In the genomic region with DNA sequence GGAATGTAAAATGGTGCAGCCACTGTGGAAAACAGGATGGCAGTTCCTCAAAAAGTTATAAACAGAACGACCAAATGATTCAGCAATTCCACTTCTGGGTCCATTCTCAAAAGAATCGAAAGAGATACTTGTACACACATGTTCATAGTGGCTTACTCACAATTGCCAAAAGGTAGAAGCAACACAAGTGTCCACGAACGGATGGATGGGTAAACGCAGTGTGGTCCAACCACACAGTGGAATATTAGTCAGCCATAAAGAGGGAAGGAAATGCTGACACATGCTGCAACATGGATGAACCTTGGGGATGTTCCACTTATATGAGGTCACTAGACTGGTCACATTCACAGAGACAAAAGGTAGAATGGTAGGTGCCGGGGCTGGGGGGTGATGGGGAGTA, we compare ENCODE assay signal across 26 cellular contexts. TPM values are rescaled to one million over a fixed set of nuclear protein-coding genes. Genes with fewer than 3 reads are reported as not detected.
"Had no signal": no experiment of that assay in that cellular context is flagged by ENCODE, and none has a peak within 500 bp of the region (broad histone marks: within the 10 kb centered on the region; RNA-seq: fewer than 3 reads in every experiment).

No MANE protein-coding gene starts in this region.

- H3K9me3 ChIP-seq: ascending aorta, breast epithelium, left ventricle myocardium inferior, right lobe of liver, SJSA1 had no signal

- H3K9me3 Mint-ChIP-seq: stimulated activated memory B cell treated with anti-CD40 and anti-IgM and Interleukin-4, amounts not matched to agents 10 μg/mL and 1 μg/mL and 100 μg/mL, for 72 hours; T-helper 1 cell treated with Interleukin-12 subunit alpha and Interleukin-12 subunit beta and Interleukin-4 antibody, amounts not matched to agents 30 μg/mL and 1 μg/mL, for 36 hours had no signal

- H3K4me1 Mint-ChIP-seq: activated CD8-positive, alpha-beta memory T cell treated with anti-CD3 and anti-CD28 coated beads, Interleukin-2, amount 10 ng/mL, durations not matched to agents 7 days and 5 days; stimulated activated memory B cell treated with anti-CD40 and anti-IgM and Interleukin-4, amounts not matched to agents 10 μg/mL and 1 μg/mL and 100 μg/mL, for 72 hours had no signal

- H3K27ac ChIP-seq: ascending aorta, breast epithelium, left ventricle myocardium inferior, right lobe of liver, SJSA1 had no signal

- H3K36me3 Mint-ChIP-seq: activated CD8-positive, alpha-beta memory T cell treated with anti-CD3 and anti-CD28 coated beads, Interleukin-2, amount 10 ng/mL, durations not matched to agents 7 days and 5 days; stimulated activated memory B cell treated with anti-CD40 and anti-IgM and Interleukin-4, amounts not matched to agents 10 μg/mL and 1 μg/mL and 100 μg/mL, for 72 hours had no signal

- H3K4me3 ChIP-seq: ascending aorta, breast epithelium, left ventricle myocardium inferior, right lobe of liver, SJSA1 had no signal

- H3K27me3 ChIP-seq: ascending aorta, right lobe of liver had no signal

- H3K4me1 ChIP-seq: ascending aorta, breast epithelium, left ventricle myocardium inferior, right lobe of liver, SJSA1 had no signal

- H3K4me3 Mint-ChIP-seq: activated CD8-positive, alpha-beta memory T cell treated with anti-CD3 and anti-CD28 coated beads, Interleukin-2, amount 10 ng/mL, durations not matched to agents 7 days and 5 days; stimulated activated memory B cell treated with anti-CD40 and anti-IgM and Interleukin-4, amounts not matched to agents 10 μg/mL and 1 μg/mL and 100 μg/mL, for 72 hours; T-helper 1 cell treated with Interleukin-12 subunit alpha and Interleukin-12 subunit beta and Interleukin-4 antibody, amounts not matched to agents 30 μg/mL and 1 μg/mL, for 36 hours had no signal

- H3K27ac Mint-ChIP-seq: activated CD8-positive, alpha-beta memory T cell treated with anti-CD3 and anti-CD28 coated beads, Interleukin-2, amount 10 ng/mL, durations not matched to agents 7 days and 5 days; stimulated activated memory B cell treated with anti-CD40 and anti-IgM and Interleukin-4, amounts not matched to agents 10 μg/mL and 1 μg/mL and 100 μg/mL, for 72 hours; T-helper 1 cell treated with Interleukin-12 subunit alpha and Interleukin-12 subunit beta and Interleukin-4 antibody, amounts not matched to agents 30 μg/mL and 1 μg/mL, for 36 hours had no signal

- H3K36me3 ChIP-seq: ascending aorta, breast epithelium, left ventricle myocardium inferior, right lobe of liver, SJSA1 had no signal

- FAIRE-seq: frontal cortex, kidney had no signal

- DNase-seq: activated CD4-positive, alpha-beta T cell treated with anti-CD3 and anti-CD28 coated beads, Interleukin-2, amount 50 U/mL, for 1 hour; activated CD8-positive, alpha-beta memory T cell treated with anti-CD3 and anti-CD28 coated beads, Interleukin-2, amount 10 ng/mL, durations not matched to agents 7 days and 5 days; activated gamma-delta T cell; activated T-cell treated with anti-CD3 and anti-CD28 coated beads, Interleukin-2, amount 50 U/mL, for 1 hour; cerebellar nuclear complex; effector CD4-positive, alpha-beta T cell; kidney; left ventricle myocardium inferior; mammary epithelial cell; stimulated activated CD4-positive, alpha-beta T cell treated with anti-CD3 and anti-CD28 coated beads, Interleukin-4, amount 100 ng/mL, for 24 hours had no signal

- ATAC-seq: activated CD4-positive, CD25-positive, alpha-beta regulatory T cell treated with anti-CD3 and anti-CD28 coated beads, Interleukin-2, amount 50 U/mL, for 24 hours; activated CD8-positive, alpha-beta memory T cell treated with anti-CD3 and anti-CD28 coated beads, Interleukin-2, amount 10 ng/mL, durations not matched to agents 7 days and 5 days; right lobe of liver; stimulated activated memory B cell treated with anti-CD40 and anti-IgM and Interleukin-4, amounts not matched to agents 10 μg/mL and 1 μg/mL and 100 μg/mL, for 72 hours had no signal

RNA-seq across cellular contexts. Expression of gene KRTAP10-1, which starts 5.3 kb away (rescaled TPM):
- total RNA-seq: activated CD8-positive, alpha-beta memory T cell treated with anti-CD3 and anti-CD28 coated beads, Interleukin-2, amount 10 ng/mL, durations not matched to agents 7 days and 5 days; ascending aorta; breast epithelium; frontal cortex; kidney; left ventricle myocardium inferior; mammary epithelial cell; myocyte; osteocyte; pulmonary artery endothelial cell; right lobe of liver; SJSA1; ureter had no signal
- polyA plus RNA-seq: adipose tissue, esophagus, mammary epithelial cell, neural cell, thymus had no signal

RNA-seq across cellular contexts. Expression of gene KRTAP10-2, which starts 16.6 kb away (rescaled TPM):
- total RNA-seq: activated CD8-positive, alpha-beta memory T cell treated with anti-CD3 and anti-CD28 coated beads, Interleukin-2, amount 10 ng/mL, durations not matched to agents 7 days and 5 days; ascending aorta; breast epithelium; frontal cortex; kidney; left ventricle myocardium inferior; mammary epithelial cell; myocyte; osteocyte; pulmonary artery endothelial cell; right lobe of liver; SJSA1; ureter had no signal
- polyA plus RNA-seq: esophagus, mammary epithelial cell, neural cell, thymus had no signal

RNA-seq across cellular contexts. Expression of gene KRTAP10-3, which starts 23.9 kb away (rescaled TPM):
- total RNA-seq: activated CD8-positive, alpha-beta memory T cell treated with anti-CD3 and anti-CD28 coated beads, Interleukin-2, amount 10 ng/mL, durations not matched to agents 7 days and 5 days; ascending aorta; breast epithelium; frontal cortex; kidney; left ventricle myocardium inferior; mammary epithelial cell; myocyte; osteocyte; pulmonary artery endothelial cell; right lobe of liver; SJSA1; ureter had no signal
- polyA plus RNA-seq: adipose tissue, esophagus, mammary epithelial cell, neural cell, thymus had no signal

RNA-seq across cellular contexts. Expression of gene KRTAP10-4, which starts 38.8 kb away (rescaled TPM):
- total RNA-seq: activated CD8-positive, alpha-beta memory T cell treated with anti-CD3 and anti-CD28 coated beads, Interleukin-2, amount 10 ng/mL, durations not matched to agents 7 days and 5 days; ascending aorta; breast epithelium; frontal cortex; kidney; left ventricle myocardium inferior; mammary epithelial cell; myocyte; osteocyte; pulmonary artery endothelial cell; right lobe of liver; SJSA1; ureter had no signal
- polyA plus RNA-seq: adipose tissue, esophagus, mammary epithelial cell, neural cell, thymus had no signal

RNA-seq across cellular contexts. Expression of gene KRTAP10-5, which starts 45.7 kb away (rescaled TPM):
- total RNA-seq: activated CD8-positive, alpha-beta memory T cell treated with anti-CD3 and anti-CD28 coated beads, Interleukin-2, amount 10 ng/mL, durations not matched to agents 7 days and 5 days; ascending aorta; breast epithelium; frontal cortex; kidney; left ventricle myocardium inferior; mammary epithelial cell; myocyte; osteocyte; pulmonary artery endothelial cell; right lobe of liver; SJSA1; ureter had no signal
- polyA plus RNA-seq: adipose tissue, esophagus, mammary epithelial cell, neural cell, thymus had no signal
